In the genomic region with DNA sequence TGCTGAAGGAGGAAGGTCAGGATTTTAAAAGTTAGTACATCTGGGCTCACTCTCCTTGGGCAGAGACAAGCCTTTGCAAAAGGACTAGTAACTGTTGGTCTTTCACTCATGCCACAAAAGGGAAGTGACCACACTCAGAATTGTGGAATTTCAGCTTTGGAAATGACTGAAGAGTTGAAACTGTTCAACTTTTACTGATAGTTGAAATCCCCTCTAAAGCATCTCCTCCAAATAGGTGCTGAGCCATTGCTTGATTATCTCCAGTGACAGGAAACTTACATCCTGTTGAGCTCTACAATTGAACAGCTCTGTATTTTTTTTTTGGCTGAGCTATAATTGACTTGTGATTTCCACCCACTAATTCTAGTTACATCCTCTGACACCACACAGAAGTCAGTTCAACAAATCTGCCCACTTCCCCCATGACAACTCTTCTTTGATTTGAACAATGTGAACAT, we compare ENCODE assay signal across 8 cellular contexts.
A peak's percentile ranks its signal among the peaks of the same experiment; 100 is the strongest.
DNase-seq lines count a peak whose midpoint lies in the region; ATAC-seq and TF ChIP-seq lines count a peak whose summit lies in the region.

No MANE protein-coding gene starts in this region.

- H3K4me3 ChIP-seq in GM12865 (ENCODE audit: low read depth, low read length) (no peak overlapping the region), left lung (no peak overlapping the region)

- peak overlapping the region in 1 of 2 donors; percentile 47 for H3K27ac ChIP-seq in left lung

- no peaks in the 10 kb centered on the region for H3K27me3 ChIP-seq in left lung

- peaks cover 3 to 43% of the 10 kb centered on the region in 2 donors for H3K4me1 ChIP-seq in left lung

- peaks cover 0 to 6% of the 10 kb centered on the region in 2 donors for H3K9me3 ChIP-seq in left lung

- TF ChIP-seq CTCF in GM12865 (IDR thresholded peaks at IDR 0.05; ENCODE audit: insufficient read depth, low read depth, low read length, missing control alignments) (no peak), left lung (IDR thresholded peaks at IDR 0.05) (no peak)

- DNase-seq in GM12865 (ENCODE audit: low read depth) (peak; percentile 65), SKM-1 treated with dmso at 0.1 percent for 144 hours (lab: John Stamatoyannopoulos, UW; ENCODE audit: unreplicated experiment) (peak; percentile 62), left lung (no peak), superior temporal gyrus (ENCODE audit: extremely low spot score) (no peak), T1000 (lab: John Stamatoyannopoulos, UW) (no peak), OCI-M2 (lab: John Stamatoyannopoulos, UW; ENCODE audit: unreplicated experiment) (no peak)

- H3K36me3 ChIP-seq in left lung, result no peaks in the 10 kb centered on the region

- intact Hi-C loops in left lung (cut with DNase I), result no loop called here

- ATAC-seq in HG02623 (IDR thresholded peaks at IDR 0.05; ENCODE audit: unreplicated experiment), result peak; percentile 43
- peak; percentile 52 for ATAC-seq in left lung
- no peak for ATAC-seq in GM19324 (IDR thresholded peaks at IDR 0.05; ENCODE audit: low FRiP score, unreplicated experiment)

Comparison
In these comparisons a context has a peak if more than half of its experiments do, and no peak if none do; other contexts are left out.
1. DNase-seq: peak in GM12865 (single experiment) and SKM-1 treated with dmso at 0.1 percent for 144 hours (single experiment); none in left lung (0 of 2), superior temporal gyrus (single experiment), T1000 (single experiment) and OCI-M2 (single experiment).